Comparison of ENCODE assay signal across 8 cellular contexts in genomic region chr6:155314092-155314772, GRCh38. TPM values are rescaled to one million over a fixed set of nuclear protein-coding genes. Genes with fewer than 3 reads are reported as not detected.
A peak's percentile ranks its signal among the peaks of the same experiment; 100 is the strongest.
DNase-seq lines count a peak whose midpoint lies in the region; ATAC-seq and TF ChIP-seq lines count a peak whose summit lies in the region.

TFB1M (minus strand) TSS chr6:155314484; CDS start chr6:155314428, 56 bp downstream.

- H2AFZ ChIP-seq in smooth muscle cell (ENCODE audit: low read depth): peak within 1 kb of the TSS; percentile 98

- H3K79me2 ChIP-seq in smooth muscle cell (ENCODE audit: low read depth): peaks cover 14% of the 10 kb centered on the region

- DNase-seq in ACHN (peak; percentile 97), NCI-H2196 treated with DMSO at 0.1 percent for 48 hours (lab: John Stamatoyannopoulos, UW; ENCODE audit: unreplicated experiment) (peak; percentile 75), WTC11 (ENCODE audit: low spot score) (peak; percentile 99), caudate nucleus (lab: John Stamatoyannopoulos, UW) (peak; percentile 25 to 99 (median 97)), iPS-NIHi7 (ENCODE audit: extremely low spot score) (peak; percentile 94), smooth muscle cell (lab: John Stamatoyannopoulos, UW; ENCODE audit: unreplicated experiment) (peak; percentile 88)

- H3K36me3 Mint-ChIP-seq in WTC11: peaks cover 27% of the 10 kb centered on the region

- H3K9ac ChIP-seq in smooth muscle cell (ENCODE audit: low read depth): peak within 1 kb of the TSS; percentile 64

- H3K27me3 ChIP-seq in smooth muscle cell (ENCODE audit: low read depth): no peaks in the 10 kb centered on the region

- peak within 1 kb of the TSS; percentile 89 for H3K4me3 ChIP-seq in smooth muscle cell

- H3K9me3 Mint-ChIP-seq in WTC11: peaks cover 9% of the 10 kb centered on the region; the same call in 1 of the 2 replicates

- H3K27me3 Mint-ChIP-seq in WTC11 (ENCODE audit: low read depth): no peaks in the 10 kb centered on the region

- peak within 1 kb of the TSS; percentile 71 for H3K27ac ChIP-seq in caudate nucleus (ENCODE audit: low read depth, low read length)
- H3K27ac ChIP-seq in smooth muscle cell (ENCODE audit: low read depth): peak within 1 kb of the TSS; percentile 81

- peak within 1 kb of the TSS; percentile 97 for H3K4me3 Mint-ChIP-seq in WTC11

- H3K27ac Mint-ChIP-seq in WTC11: peak within 1 kb of the TSS; percentile 98

- CTCF ChIA-PET in WTC11 (lab: Charles Lee): interaction anchor here (0.8 to 1.0 kb wide), 2 partner anchors 13 to 118 kb away, joined by 3 read pairs; no protein-coding TSS in a partner anchor

- TF ChIP-seq CTCF in WTC11 (IDR thresholded peaks at IDR 0.05) (no peak), smooth muscle cell (IDR thresholded peaks at IDR 0.05; ENCODE audit: borderline replicate concordance, insufficient read depth, poor library complexity, severe bottlenecking) (no peak)

- peaks cover 9% of the 10 kb centered on the region for H3F3A ChIP-seq in smooth muscle cell (ENCODE audit: low read depth)

- peaks cover 12% of the 10 kb centered on the region for H3K4me1 Mint-ChIP-seq in WTC11

- H3K36me3 ChIP-seq in smooth muscle cell (ENCODE audit: low read depth): no peaks in the 10 kb centered on the region

- POLR2A ChIA-PET in WTC11 (lab: Charles Lee): no interaction called here

- H3K9me3 ChIP-seq in smooth muscle cell (replicated peaks; ENCODE audit: low read depth): no peaks in the 10 kb centered on the region

- H4K20me1 ChIP-seq in smooth muscle cell (ENCODE audit: low read depth): no peaks in the 10 kb centered on the region

- in situ Hi-C loops in ACHN (cut with HindIII; ENCODE audit: low pct_ligation_motif_present, low pct_unique_long_range_greater_than_20kb, low sequenced_read_pairs): no loop called here

- ATAC-seq in GM18870 (IDR thresholded peaks at IDR 0.05; ENCODE audit: unreplicated experiment) (peak; percentile 90), HG03135 (IDR thresholded peaks at IDR 0.05; ENCODE audit: unreplicated experiment) (peak; percentile 97), WTC11 (peak; percentile 99)

- peak within 1 kb of the TSS; percentile 98 for H3K4me2 ChIP-seq in smooth muscle cell

- under 1% methylated on average over 52 of the region's 52 CpGs for WGBS in smooth muscle cell (ENCODE audit: low lambda C conversion rate)

- peaks cover 6% of the 10 kb centered on the region for H3K4me1 ChIP-seq in smooth muscle cell (ENCODE audit: low read depth)

TF ChIP-seq in WTC11, 78 proteins besides CTCF, POLR2A, EP300 and RAD21 (continues in another document):
- TF ChIP-seq NR1H2 (CRISPR knock-in tag; IDR thresholded peaks at IDR 0.05): no peak
- no peak for TF ChIP-seq ZBTB43 (CRISPR knock-in tag; IDR thresholded peaks at IDR 0.05)
- no peak for TF ChIP-seq ZNF281 (CRISPR knock-in tag; IDR thresholded peaks at IDR 0.05)
- no peak for TF ChIP-seq CREM (CRISPR knock-in tag; IDR thresholded peaks at IDR 0.05)
- TF ChIP-seq ETV6 (CRISPR knock-in tag; IDR thresholded peaks at IDR 0.05): peak; percentile 32; the same call in 1 of the 2 replicates
- no peak for TF ChIP-seq SOX15 (CRISPR knock-in tag; IDR thresholded peaks at IDR 0.05)
- no peak for TF ChIP-seq NFATC4 (CRISPR knock-in tag; IDR thresholded peaks at IDR 0.05)
- TF ChIP-seq FOXK1 (CRISPR knock-in tag; IDR thresholded peaks at IDR 0.05): peak; percentile 15; the same call in 1 of the 2 replicates
- no peak for TF ChIP-seq ZNF532 (CRISPR knock-in tag; IDR thresholded peaks at IDR 0.05; ENCODE audit: borderline replicate concordance)
- no peak for TF ChIP-seq AR (CRISPR knock-in tag; IDR thresholded peaks at IDR 0.05)
- TF ChIP-seq SMAD3 (CRISPR knock-in tag; IDR thresholded peaks at IDR 0.05; ENCODE audit: borderline replicate concordance): no peak
- no peak for TF ChIP-seq NFE2L1 (CRISPR knock-in tag; IDR thresholded peaks at IDR 0.05)
- no peak for TF ChIP-seq ZNF416 (CRISPR knock-in tag; IDR thresholded peaks at IDR 0.05)

RNA-seq across cellular contexts. Expression of gene TFB1M, which starts in this region (rescaled TPM):
- total RNA-seq in WTC11 (2021) (40.7 to 43.6 TPM (median 41.8 TPM) in 3 replicates), smooth muscle cell (12.9 and 16.9 TPM in 2 replicates)
- polyA plus RNA-seq in smooth muscle cell: 12.1 and 14.7 TPM in 2 replicates

Comparison
In these comparisons a context has a peak if more than half of its experiments do, and no peak if none do; other contexts are left out.
1. Peak in every context shown above with its lines: DNase-seq, ATAC-seq, H3K4me3 ChIP-seq and H3K27ac ChIP-seq.